In genomic region chr14:105501504-105502291, GRCh38 we compare ENCODE assay signal across 23 cellular contexts. TPM values are rescaled to one million over a fixed set of nuclear protein-coding genes. Genes with fewer than 3 reads are reported as not detected.
DNase-seq lines count a peak whose midpoint lies in the region; ATAC-seq, FAIRE-seq and TF ChIP-seq lines count a peak whose summit lies in the region.
"Had no signal": no experiment of that assay in that cellular context is flagged by ENCODE, and none has a peak within 500 bp of the region (broad histone marks: within the 10 kb centered on the region; RNA-seq: fewer than 3 reads in every experiment).

No MANE protein-coding gene starts in this region.

- WGBS in HepG2 (ENCODE audit: low lambda C conversion rate): 78% methylated on average over 13 of the region's 13 CpGs
- 88% methylated on average over 10 of the region's 13 CpGs for WGBS in right lobe of liver (ENCODE audit: insufficient coverage, low coverage, low lambda C conversion rate, missing lambda C conversion rate)

- H2AFZ ChIP-seq in HepG2 (ENCODE audit: low read length): no peak overlapping the region

- H3K27ac ChIP-seq in HepG2 (ENCODE audit: extremely low read length, insufficient read depth, low read length): no peak overlapping the region
- H3K27ac ChIP-seq in right lobe of liver: no peak overlapping the region
- no peak overlapping the region for H3K27ac ChIP-seq in RWPE2 (ENCODE audit: poor library complexity, severe bottlenecking)
- H3K27ac ChIP-seq: A549, SJSA1 had no signal

- H3K9me3 ChIP-seq in HepG2 (ENCODE audit: low read length) (no peaks in the 10 kb centered on the region), right lobe of liver (no peaks in the 10 kb centered on the region), RWPE2 (ENCODE audit: severe bottlenecking) (no peaks in the 10 kb centered on the region)
- H3K9me3 ChIP-seq: A549, SJSA1 had no signal

- intact Hi-C loops in HepG2 (cut with micrococcal nuclease; ENCODE audit: unreplicated experiment) (no loop called here), right lobe of liver (cut with DNase I) (no loop called here), Right ventricle myocardium superior (cut with DNase I) (no loop called here)

- no TSS peak for BruUV-seq in HepG2 (replicated peaks; lab: Mats Ljungman, UMichigan)

- no peak overlapping the region for H3K4me2 ChIP-seq in HepG2 (ENCODE audit: low read depth, low read length)
- H3K4me2 ChIP-seq: A549 had no signal

- CTCF ChIA-PET in HepG2 (lab: Yijun Ruan, JAX; ENCODE audit: low intra/inter-chr PET ratio, low total read pairs) (no interaction called here), WTC11 (lab: Charles Lee) (interaction anchor here (0.6 kb wide), 1 partner anchor 131 kb away, joined by 4 read pairs; no protein-coding TSS in a partner anchor)

- H3K27ac Mint-ChIP-seq in memory B cell (peak overlapping the region; percentile 46), WTC11 (no peak overlapping the region)

- peaks cover 0 to 14% of the 10 kb centered on the region in 2 experiments; a peak in 3 of 5 replicates for H3K27me3 ChIP-seq in HepG2 (ENCODE audit: control insufficient read depth in 1 of 2, insufficient read depth in 2 of 2, low read length in 2 of 2)
- H3K27me3 ChIP-seq in right lobe of liver: no peaks in the 10 kb centered on the region
- no peaks in the 10 kb centered on the region for H3K27me3 ChIP-seq in RWPE2 (ENCODE audit: insufficient read depth, poor library complexity, severe bottlenecking)
- H3K27me3 ChIP-seq: SJSA1 had no signal

- no peaks in the 10 kb centered on the region for H3K4me1 Mint-ChIP-seq in memory B cell
- H3K4me1 Mint-ChIP-seq in WTC11: no peaks in the 10 kb centered on the region
- H3K4me1 Mint-ChIP-seq: CD4-positive, alpha-beta memory T cell had no signal

- no peaks in the 10 kb centered on the region for H3K36me3 ChIP-seq in HepG2 (replicated peaks in 1 of 2; ENCODE audit: control insufficient read depth in 1 of 2, insufficient read depth in 2 of 2, low read length in 2 of 2)
- H3K36me3 ChIP-seq in right lobe of liver: peaks cover 0 to 3% (median 0%) of the 10 kb centered on the region in 4 donors
- H3K36me3 ChIP-seq in RWPE2 (ENCODE audit: low read depth): no peaks in the 10 kb centered on the region
- H3K36me3 ChIP-seq: SJSA1 had no signal

- TF ChIP-seq CTCF in HepG2 (CRISPR knock-in tag; IDR thresholded peaks at IDR 0.05) (no peak), right lobe of liver (IDR thresholded peaks at IDR 0.05) (no peak), RWPE2 (IDR thresholded peaks at IDR 0.05; ENCODE audit: poor library complexity, severe bottlenecking) (no peak), WTC11 (IDR thresholded peaks at IDR 0.05) (no peak)

- H3K27me3 Mint-ChIP-seq in memory B cell (peaks cover 5% of the 10 kb centered on the region), WTC11 (ENCODE audit: low read depth) (no peaks in the 10 kb centered on the region; the same call in 1 of the 2 replicates)
- H3K27me3 Mint-ChIP-seq: CD4-positive, alpha-beta memory T cell had no signal

- no peak for FAIRE-seq in HepG2 (lab: Jason Lieb, UNC)
- FAIRE-seq: A549, G401.6, GM19239 had no signal

- no peak for TF ChIP-seq POLR2A in HepG2 (IDR thresholded peaks at IDR 0.05; ENCODE audit: insufficient read depth in 1 of 2, low read depth in 2 of 2, low read length in 2 of 2)
- no peak for TF ChIP-seq POLR2A in right lobe of liver (IDR thresholded peaks at IDR 0.05)
- TF ChIP-seq POLR2A in GM18505 (IDR thresholded peaks at IDR 0.05; ENCODE audit: borderline replicate concordance, extremely low read depth, insufficient read depth, insufficient read length): no peak

- H3K4me3 Mint-ChIP-seq in memory B cell (no peak overlapping the region), WTC11 (no peak overlapping the region)
- H3K4me3 Mint-ChIP-seq: CD4-positive, alpha-beta memory T cell had no signal

- TF ChIP-seq EP300 in HepG2 (IDR thresholded peaks at IDR 0.05; ENCODE audit: low read depth in 2 of 2, low read length in 2 of 2): no peak
- TF ChIP-seq EP300 in HepG2 (CRISPR knock-in tag; IDR thresholded peaks at IDR 0.05; ENCODE audit: borderline replicate concordance): no peak

- H3K9me3 Mint-ChIP-seq in memory B cell: no peaks in the 10 kb centered on the region
- H3K9me3 Mint-ChIP-seq in WTC11: no peaks in the 10 kb centered on the region

- ATAC-seq in HepG2 (no peak), right lobe of liver (no peak), RWPE2 (ENCODE audit: low read depth) (no peak), memory B cell (ENCODE audit: low read depth) (no peak), WTC11 (no peak), GM18505 (IDR thresholded peaks at IDR 0.05; ENCODE audit: unreplicated experiment) (no peak), Right ventricle myocardium superior (ENCODE audit: poor library complexity) (no peak)

- POLR2A ChIA-PET in HepG2 (lab: Yijun Ruan, JAX): no interaction called here
- POLR2A ChIA-PET in WTC11 (lab: Charles Lee): no interaction called here

- no peak for TF ChIP-seq RAD21 in HepG2 (CRISPR knock-in tag; IDR thresholded peaks at IDR 0.05)

- H3K36me3 Mint-ChIP-seq in memory B cell (no peaks in the 10 kb centered on the region), WTC11 (no peaks in the 10 kb centered on the region)
- H3K36me3 Mint-ChIP-seq: CD4-positive, alpha-beta memory T cell had no signal

- in situ Hi-C loops in HepG2 (cut with HindIII; ENCODE audit: extremely low pct_ligation_motif_present, low pct_unique_long_range_greater_than_20kb): no loop called here

- H3K4me3 ChIP-seq in HepG2 (replicated peaks in 1 of 3; ENCODE audit: insufficient read depth in 1 of 3, low read depth in 2 of 3, low read length in 3 of 3) (no peak overlapping the region), right lobe of liver (no peak overlapping the region), RWPE2 (ENCODE audit: severe bottlenecking) (no peak overlapping the region)
- H3K4me3 ChIP-seq: A549, SJSA1 had no signal

- H3K4me1 ChIP-seq in HepG2 (ENCODE audit: insufficient read depth, low read length) (peaks cover 88% of the 10 kb centered on the region), right lobe of liver (peaks cover 0 to 17% (median 7%) of the 10 kb centered on the region in 4 donors), RWPE2 (ENCODE audit: insufficient read depth, poor library complexity, severe bottlenecking) (no peaks in the 10 kb centered on the region)
- H3K4me1 ChIP-seq: A549, SJSA1 had no signal

- DNase-seq in HepG2 (ENCODE audit: low spot score) (no peak), right lobe of liver (no peak), RWPE2 (ENCODE audit: low spot score) (peak; percentile 65), memory B cell (ENCODE audit: low spot score in 2 of 2) (no peak), WTC11 (ENCODE audit: low spot score) (no peak), NCI-H2227 treated with DMSO at 0.1 percent for 48 hours (lab: John Stamatoyannopoulos, UW) (no peak), Right ventricle myocardium superior (no peak)
- DNase-seq: CD4-positive, alpha-beta memory T cell; DMS153; KBM-7; NCI-H1105; NCI-H146; NCI-H2029; NCI-H226; NCI-H524; NCI-H774; NK-92 treated with Interleukin-12 subunit alpha and Interleukin-12 subunit beta, amount 100 ng/mL, for 24 hours had no signal

- peaks cover 3% of the 10 kb centered on the region for H3K79me2 ChIP-seq in HepG2 (ENCODE audit: insufficient read depth, low read length)

- no peak overlapping the region for H3K9ac ChIP-seq in HepG2 (ENCODE audit: insufficient read depth, low read depth, low read length)

- no peaks in the 10 kb centered on the region for H4K20me1 ChIP-seq in HepG2 (ENCODE audit: insufficient read depth, low read length)

RNA-seq across cellular contexts. Expression of gene TEDC1, which starts 10.7 kb away (rescaled TPM):
- 20.7 and 27.4 TPM in 2 replicates for total RNA-seq in HepG2 (2016; rRNA removed; fragmentation: Illumina TruSeq; extraction: Trizol)
- 9.2 and 10.3 TPM in 2 replicates for total RNA-seq in HepG2 (2016; cell fraction: cytosol; rRNA removed; fragmentation: Illumina TruSeq; extraction: Trizol; ENCODE audit: low read depth)
- total RNA-seq in HepG2 (2016; cell fraction: insoluble cytoplasmic fraction; rRNA removed; fragmentation: Illumina TruSeq; extraction: Trizol): 21.2 and 28.4 TPM in 2 replicates
- 12.9 and 13.8 TPM in 2 replicates for total RNA-seq in HepG2 (2016; cell fraction: membrane; rRNA removed; fragmentation: Illumina TruSeq; extraction: Trizol)
- 15.9 and 16.8 TPM in 2 replicates for total RNA-seq in HepG2 (2016; cell fraction: nucleus; rRNA removed; fragmentation: Illumina TruSeq; extraction: Trizol)
- 5.7 and 7.3 TPM in 2 replicates for polyA plus RNA-seq in HepG2 (2011; rRNA removed)
- polyA plus RNA-seq in HepG2 (2011; cell fraction: cytosol; rRNA removed): 4.1 and 10.9 TPM in 2 replicates
- polyA plus RNA-seq in HepG2 (2011; cell fraction: nucleus; rRNA removed): 20.8 and 27.4 TPM in 2 replicates
- polyA plus RNA-seq in HepG2 (2012): 4.5 and 5.0 TPM in 2 replicates
- polyA plus RNA-seq in HepG2 (2016; cell fraction: cytosol; fragmentation: Illumina TruSeq; extraction: Trizol; ENCODE audit: low read depth): 5.8 and 6.5 TPM in 2 replicates
- polyA plus RNA-seq in HepG2 (2016; cell fraction: insoluble cytoplasmic fraction; fragmentation: Illumina TruSeq; extraction: Trizol; ENCODE audit: low read depth): 20.9 and 21.6 TPM in 2 replicates
- 9.6 and 10.0 TPM in 2 replicates for polyA plus RNA-seq in HepG2 (2016; cell fraction: membrane; fragmentation: Illumina TruSeq; extraction: Trizol; ENCODE audit: low read depth)
- polyA plus RNA-seq in HepG2 (2016; cell fraction: nucleus; fragmentation: Illumina TruSeq; extraction: Trizol; ENCODE audit: insufficient read depth, low read depth): 36.1 and 37.5 TPM in 2 replicates
- 12.1 and 23.1 TPM in 2 replicates for polyA minus RNA-seq in HepG2 (2011; rRNA and poly(A)+ RNA removed; ENCODE audit: low replicate concordance)
- 2.8 and 5.5 TPM in 2 replicates for polyA minus RNA-seq in HepG2 (2011; cell fraction: cytosol; rRNA and poly(A)+ RNA removed)
- 7.3 and 9.0 TPM in 2 replicates for polyA minus RNA-seq in HepG2 (2011; cell fraction: nucleus; rRNA and poly(A)+ RNA removed)
- 1 to 10 TPM; 2.2 to 8.1 (median 3.9) TPM for total RNA-seq in right lobe of liver
- 16.4 to 17.9 TPM (median 16.7 TPM) in 3 replicates for total RNA-seq in WTC11 (2021)
- 6.2 TPM for total RNA-seq in Right ventricle myocardium superior

RNA-seq across cellular contexts. Expression of gene CRIP1, which starts 15.0 kb away (rescaled TPM):
- total RNA-seq in HepG2 (2016; rRNA removed; fragmentation: Illumina TruSeq; extraction: Trizol): 53.9 and 59.7 TPM in 2 replicates
- total RNA-seq in HepG2 (2016; cell fraction: cytosol; rRNA removed; fragmentation: Illumina TruSeq; extraction: Trizol; ENCODE audit: low read depth): 18.2 and 27.4 TPM in 2 replicates
- total RNA-seq in HepG2 (2016; cell fraction: insoluble cytoplasmic fraction; rRNA removed; fragmentation: Illumina TruSeq; extraction: Trizol): 53.1 and 55.2 TPM in 2 replicates
- total RNA-seq in HepG2 (2016; cell fraction: membrane; rRNA removed; fragmentation: Illumina TruSeq; extraction: Trizol): 23.1 and 27.8 TPM in 2 replicates
- 25.3 and 26.5 TPM in 2 replicates for total RNA-seq in HepG2 (2016; cell fraction: nucleus; rRNA removed; fragmentation: Illumina TruSeq; extraction: Trizol)
- 59.5 and 62.2 TPM in 2 replicates for polyA plus RNA-seq in HepG2 (2011; rRNA removed)
- 27.8 and 82.6 TPM in 2 replicates for polyA plus RNA-seq in HepG2 (2011; cell fraction: cytosol; rRNA removed)
- 47.3 and 55.5 TPM in 2 replicates for polyA plus RNA-seq in HepG2 (2011; cell fraction: nucleus; rRNA removed)
- polyA plus RNA-seq in HepG2 (2012): 46.4 and 49.2 TPM in 2 replicates
- polyA plus RNA-seq in HepG2 (2016; cell fraction: cytosol; fragmentation: Illumina TruSeq; extraction: Trizol; ENCODE audit: low read depth): 85.4 and 115 TPM in 2 replicates
- 142 and 159 TPM in 2 replicates for polyA plus RNA-seq in HepG2 (2016; cell fraction: insoluble cytoplasmic fraction; fragmentation: Illumina TruSeq; extraction: Trizol; ENCODE audit: low read depth)
- polyA plus RNA-seq in HepG2 (2016; cell fraction: membrane; fragmentation: Illumina TruSeq; extraction: Trizol; ENCODE audit: low read depth): 67.3 and 82.2 TPM in 2 replicates
- polyA plus RNA-seq in HepG2 (2016; cell fraction: nucleus; fragmentation: Illumina TruSeq; extraction: Trizol; ENCODE audit: insufficient read depth, low read depth): 136 and 137 TPM in 2 replicates
- 24.8 and 136 TPM in 2 replicates for polyA minus RNA-seq in HepG2 (2011; rRNA and poly(A)+ RNA removed; ENCODE audit: low replicate concordance)
- 20.6 and 28.4 TPM in 2 replicates for polyA minus RNA-seq in HepG2 (2011; cell fraction: cytosol; rRNA and poly(A)+ RNA removed)
- 4.7 and 11.8 TPM in 2 replicates for polyA minus RNA-seq in HepG2 (2011; cell fraction: nucleus; rRNA and poly(A)+ RNA removed)
- 1 to 10 TPM in 5 of 6 experiments, under 1 TPM in 1; 0.79 to 5.4 (median 2.7) TPM for total RNA-seq in right lobe of liver
- 4.8 to 9.0 TPM (median 5.8 TPM) in 3 replicates for total RNA-seq in WTC11 (2021)
- 71.8 TPM for total RNA-seq in Right ventricle myocardium superior
- total RNA-seq: H4 had no signal

RNA-seq across cellular contexts. Expression of gene TMEM121, which starts 24.7 kb away (rescaled TPM):
- total RNA-seq in HepG2 (2016; rRNA removed; fragmentation: Illumina TruSeq; extraction: Trizol) (10.8 and 19.0 TPM in 2 replicates), right lobe of liver (1 to 10 TPM in 5 of 6 experiments, under 1 TPM in 1; 0.74 to 3.2 (median 2.2) TPM), WTC11 (2021) (0.81 to 1.9 TPM (median 1.5 TPM) in 3 replicates), Right ventricle myocardium superior (3.1 TPM)
- 11.9 and 15.2 TPM in 2 replicates for total RNA-seq in HepG2 (2016; cell fraction: cytosol; rRNA removed; fragmentation: Illumina TruSeq; extraction: Trizol; ENCODE audit: low read depth)
- 12.1 and 17.9 TPM in 2 replicates for total RNA-seq in HepG2 (2016; cell fraction: insoluble cytoplasmic fraction; rRNA removed; fragmentation: Illumina TruSeq; extraction: Trizol)
- 21.1 and 26.4 TPM in 2 replicates for total RNA-seq in HepG2 (2016; cell fraction: membrane; rRNA removed; fragmentation: Illumina TruSeq; extraction: Trizol)
- total RNA-seq in HepG2 (2016; cell fraction: nucleus; rRNA removed; fragmentation: Illumina TruSeq; extraction: Trizol): 8.8 and 9.1 TPM in 2 replicates
- polyA plus RNA-seq in HepG2 (2011; rRNA removed): 6.6 and 10.9 TPM in 2 replicates
- polyA plus RNA-seq in HepG2 (2011; cell fraction: cytosol; rRNA removed): 11.8 and 25.5 TPM in 2 replicates
- polyA plus RNA-seq in HepG2 (2011; cell fraction: nucleus; rRNA removed): 16.5 and 16.6 TPM in 2 replicates
- polyA plus RNA-seq in HepG2 (2012): 4.0 and 4.3 TPM in 2 replicates
- polyA plus RNA-seq in HepG2 (2016; cell fraction: cytosol; fragmentation: Illumina TruSeq; extraction: Trizol; ENCODE audit: low read depth): 8.8 and 9.5 TPM in 2 replicates
- 8.7 and 9.4 TPM in 2 replicates for polyA plus RNA-seq in HepG2 (2016; cell fraction: insoluble cytoplasmic fraction; fragmentation: Illumina TruSeq; extraction: Trizol; ENCODE audit: low read depth)
- 13.5 TPM in 2 replicates for polyA plus RNA-seq in HepG2 (2016; cell fraction: membrane; fragmentation: Illumina TruSeq; extraction: Trizol; ENCODE audit: low read depth)
- polyA plus RNA-seq in HepG2 (2016; cell fraction: nucleus; fragmentation: Illumina TruSeq; extraction: Trizol; ENCODE audit: insufficient read depth, low read depth): 12.3 and 13.5 TPM in 2 replicates
- 0.82 and 39.5 TPM in 2 replicates for polyA minus RNA-seq in HepG2 (2011; rRNA and poly(A)+ RNA removed; ENCODE audit: low replicate concordance)
- polyA minus RNA-seq in HepG2 (2011; cell fraction: cytosol; rRNA and poly(A)+ RNA removed): 12.8 and 13.8 TPM in 2 replicates
- polyA minus RNA-seq in HepG2 (2011; cell fraction: nucleus; rRNA and poly(A)+ RNA removed): 4.1 and 4.5 TPM in 2 replicates

RNA-seq across cellular contexts. Expression of gene CRIP2, which starts 27.1 kb away (rescaled TPM):
- 32.1 and 37.9 TPM in 2 replicates for total RNA-seq in HepG2 (2016; rRNA removed; fragmentation: Illumina TruSeq; extraction: Trizol)
- total RNA-seq in HepG2 (2016; cell fraction: cytosol; rRNA removed; fragmentation: Illumina TruSeq; extraction: Trizol; ENCODE audit: low read depth): 22.2 and 30.3 TPM in 2 replicates
- total RNA-seq in HepG2 (2016; cell fraction: insoluble cytoplasmic fraction; rRNA removed; fragmentation: Illumina TruSeq; extraction: Trizol): 29.1 and 37.9 TPM in 2 replicates
- total RNA-seq in HepG2 (2016; cell fraction: membrane; rRNA removed; fragmentation: Illumina TruSeq; extraction: Trizol): 30.8 and 36.2 TPM in 2 replicates
- total RNA-seq in HepG2 (2016; cell fraction: nucleus; rRNA removed; fragmentation: Illumina TruSeq; extraction: Trizol): 14.7 and 15.4 TPM in 2 replicates
- polyA plus RNA-seq in HepG2 (2011; rRNA removed): 18.0 and 31.6 TPM in 2 replicates
- 18.1 and 57.4 TPM in 2 replicates for polyA plus RNA-seq in HepG2 (2011; cell fraction: cytosol; rRNA removed)
- polyA plus RNA-seq in HepG2 (2011; cell fraction: nucleus; rRNA removed): 37.9 and 74.0 TPM in 2 replicates
- 3.6 and 7.4 TPM in 2 replicates for polyA plus RNA-seq in HepG2 (2012)
- 34.0 and 41.4 TPM in 2 replicates for polyA plus RNA-seq in HepG2 (2016; cell fraction: cytosol; fragmentation: Illumina TruSeq; extraction: Trizol; ENCODE audit: low read depth)
- polyA plus RNA-seq in HepG2 (2016; cell fraction: insoluble cytoplasmic fraction; fragmentation: Illumina TruSeq; extraction: Trizol; ENCODE audit: low read depth): 44.2 and 51.5 TPM in 2 replicates
- polyA plus RNA-seq in HepG2 (2016; cell fraction: membrane; fragmentation: Illumina TruSeq; extraction: Trizol; ENCODE audit: low read depth): 41.2 and 43.7 TPM in 2 replicates
- polyA plus RNA-seq in HepG2 (2016; cell fraction: nucleus; fragmentation: Illumina TruSeq; extraction: Trizol; ENCODE audit: insufficient read depth, low read depth): 39.7 and 41.0 TPM in 2 replicates
- 21.4 and 23.6 TPM in 2 replicates for polyA minus RNA-seq in HepG2 (2011; rRNA and poly(A)+ RNA removed; ENCODE audit: low replicate concordance)
- 8.4 and 15.7 TPM in 2 replicates for polyA minus RNA-seq in HepG2 (2011; cell fraction: cytosol; rRNA and poly(A)+ RNA removed)
- 2.2 and 7.5 TPM in 2 replicates for polyA minus RNA-seq in HepG2 (2011; cell fraction: nucleus; rRNA and poly(A)+ RNA removed)
- total RNA-seq in right lobe of liver: 10 to 100 TPM; 11.2 to 50.0 (median 27.5) TPM
- total RNA-seq in WTC11 (2021): 4.6 to 5.4 TPM (median 5.0 TPM) in 3 replicates
- total RNA-seq in Right ventricle myocardium superior: 1,011 TPM

Comparison
In these comparisons a context has a peak if more than half of its experiments do, and no peak if none do; other contexts are left out.
1. Of the 50 proteins assayed by ChIP-seq in both HepG2 and WTC11: peak only in HepG2: ZNF121; only in WTC11: none; in both: none; in neither: 49.